In genomic region chr9:21994996-21995651, GRCh38 we compare ENCODE assay signal across 8 cellular contexts. TPM values are rescaled to one million over a fixed set of nuclear protein-coding genes. Genes with fewer than 3 reads are reported as not detected.
DNase-seq lines count a peak whose midpoint lies in the region; ATAC-seq, FAIRE-seq and TF ChIP-seq lines count a peak whose summit lies in the region.

No MANE protein-coding gene starts in this region.

- H3K27ac ChIP-seq in kidney (ENCODE audit: low read depth in 2 of 2, low read length in 2 of 2): peak overlapping the region in 1 of 2 donors; percentile 73

- H3K4me3 ChIP-seq in kidney (ENCODE audit: low read length in 2 of 2): peak overlapping the region; percentile 62 to 75

- FAIRE-seq in kidney (lab: Jason Lieb, UNC): no peak

- TF ChIP-seq CTCF in kidney (IDR thresholded peaks at IDR 0.05; ENCODE audit: borderline replicate concordance, extremely low read depth, insufficient read depth): no peak

- peak; percentile 64 for DNase-seq in NCI-H128 (lab: John Stamatoyannopoulos, UW; ENCODE audit: unreplicated experiment)
- peak; percentile 48 for DNase-seq in T1000 (lab: John Stamatoyannopoulos, UW)
- DNase-seq in central memory CD4-positive, alpha-beta T cell: peak; percentile 85
- peak; percentile 89 for DNase-seq in kidney
- DNase-seq in stimulated activated CD4-positive, alpha-beta T cell treated with anti-CD3 and anti-CD28 coated beads, Interleukin-15, amount 100 ng/mL, for 24 hours: peak; percentile 78
- no peak for DNase-seq in NOMO-1 treated with DMSO at 0.1 percent for 48 hours (lab: John Stamatoyannopoulos, UW; ENCODE audit: unreplicated experiment)

- H3K4me1 ChIP-seq in kidney (ENCODE audit: control insufficient read depth in 1 of 2, insufficient read depth in 1 of 2, low read depth in 1 of 2, low read length in 2 of 2): peaks cover 0 to 12% of the 10 kb centered on the region in 2 donors

- no peaks in the 10 kb centered on the region for H3K9me3 ChIP-seq in kidney (ENCODE audit: control insufficient read depth in 1 of 2, low read length in 2 of 2)

- no peaks in the 10 kb centered on the region for H3K36me3 ChIP-seq in kidney (ENCODE audit: control insufficient read depth in 1 of 2, insufficient read depth in 2 of 2, low read length in 2 of 2)

- H3K9ac ChIP-seq in kidney (ENCODE audit: low read length in 2 of 2): peak overlapping the region; percentile 37 to 46

- intact Hi-C loops in kidney (cut with DNase I): no loop called here

- ATAC-seq in GM18499 (IDR thresholded peaks at IDR 0.05; ENCODE audit: insufficient read depth, unreplicated experiment): peak; percentile 75
- ATAC-seq in HG02623 (IDR thresholded peaks at IDR 0.05; ENCODE audit: unreplicated experiment): peak; percentile 78

RNA-seq across cellular contexts. Expression of gene CDKN2B-AS1, which starts 0.5 kb away (rescaled TPM):
- total RNA-seq in kidney: 0.82 TPM
- not detected for polyA plus RNA-seq in kidney (ENCODE audit: insufficient read depth, low read depth, low replicate concordance)

RNA-seq across cellular contexts. Expression of gene CDKN2A, which starts 0.9 kb away (rescaled TPM):
- 4.1 TPM for total RNA-seq in kidney
- polyA plus RNA-seq in kidney (ENCODE audit: insufficient read depth, low read depth, low replicate concordance): not detected

RNA-seq across cellular contexts. Expression of gene CDKN2B, which starts 14.0 kb away (rescaled TPM):
- total RNA-seq in kidney: 1.8 TPM
- polyA plus RNA-seq in kidney (ENCODE audit: insufficient read depth, low read depth, low replicate concordance): 0.30 TPM
